In the genomic region with DNA sequence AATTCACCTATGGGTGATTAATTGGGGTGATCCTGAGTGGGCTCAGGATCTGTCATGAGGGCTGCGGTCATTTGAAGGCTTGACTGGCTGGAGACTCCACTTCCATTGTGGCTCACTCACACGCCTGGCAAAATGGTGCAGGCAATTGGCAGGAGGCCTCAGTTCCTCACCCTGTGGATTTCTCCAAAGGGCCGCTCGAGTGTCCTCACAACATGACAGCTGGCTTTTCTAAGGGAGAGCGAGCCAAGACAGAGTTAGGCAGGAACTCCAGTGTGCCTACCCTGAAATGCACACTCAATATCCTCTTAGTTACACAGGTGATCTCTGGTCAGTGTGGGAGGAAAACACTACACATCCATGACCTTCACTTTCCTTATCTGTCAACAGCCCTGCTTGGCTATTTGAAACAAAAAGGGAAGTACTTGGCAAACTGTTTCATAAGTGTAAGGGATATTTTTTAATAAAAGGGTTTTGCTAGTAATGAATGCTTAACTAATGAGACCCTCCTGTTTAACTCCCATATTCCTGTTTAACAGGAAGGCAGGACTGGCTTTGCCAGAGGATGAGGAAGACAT, we compare ENCODE assay signal across 1 cellular context.
TF ChIP-seq lines count a peak whose summit lies in the region.

No MANE protein-coding gene starts in this region.

TF ChIP-seq in IMR-90, 13 proteins besides CTCF, POLR2A, EP300 and RAD21:
- TF ChIP-seq MXI1 (IDR thresholded peaks at IDR 0.05; ENCODE audit: borderline replicate concordance, low read depth, low read length) (no peak), FOS (IDR thresholded peaks at IDR 0.05; ENCODE audit: low read depth, low read length) (no peak), RCOR1 (IDR thresholded peaks at IDR 0.05; ENCODE audit: insufficient replicate concordance, low read length) (no peak), NFE2L2 (IDR thresholded peaks at IDR 0.05; ENCODE audit: low read depth, low read length) (no peak), CHD1 (IDR thresholded peaks at IDR 0.05; ENCODE audit: low read depth, low read length) (no peak), SMC3 (IDR thresholded peaks at IDR 0.05; ENCODE audit: low read depth, low read length) (no peak), MAFK (IDR thresholded peaks at IDR 0.05; ENCODE audit: low read depth, low read length) (no peak), RFX5 (IDR thresholded peaks at IDR 0.05; ENCODE audit: low read depth, low read length) (no peak), MAZ (IDR thresholded peaks at IDR 0.05; ENCODE audit: borderline replicate concordance, low read depth, low read length) (no peak), ELK1 (IDR thresholded peaks at IDR 0.05; ENCODE audit: borderline replicate concordance, low read depth, low read length) (no peak), BHLHE40 (IDR thresholded peaks at IDR 0.05; ENCODE audit: low read depth, low read length) (no peak), USF2 (IDR thresholded peaks at IDR 0.05; ENCODE audit: low read depth, low read length) (no peak), CEBPB (IDR thresholded peaks at IDR 0.05; ENCODE audit: low read depth, low read length) (no peak)
